Comparison of ENCODE assay signal across 8 cellular contexts in genomic region chr16:4328580-4329353, GRCh38. TPM values are rescaled to one million over a fixed set of nuclear protein-coding genes. Genes with fewer than 3 reads are reported as not detected.
A peak's percentile ranks its signal among the peaks of the same experiment; 100 is the strongest.
DNase-seq lines count a peak whose midpoint lies in the region; ATAC-seq and TF ChIP-seq lines count a peak whose summit lies in the region.

No MANE protein-coding gene starts in this region.

- H2AFZ ChIP-seq in osteoblast (ENCODE audit: low read length), result no peak overlapping the region

- ATAC-seq in foreskin keratinocyte (peak; percentile 5), GM21825 (IDR thresholded peaks at IDR 0.05; ENCODE audit: unreplicated experiment) (no peak), HG03571 (IDR thresholded peaks at IDR 0.05; ENCODE audit: unreplicated experiment) (no peak)

- DNase-seq in BE2C (no peak), RPMI7951 (ENCODE audit: low read depth) (peak; percentile 32), foreskin keratinocyte (no peak), osteoblast (ENCODE audit: insufficient read length, low spot score, missing footprints) (peak; percentile 94), HAP-1 (ENCODE audit: low spot score in 2 of 2) (no peak), foreskin melanocyte (no peak)

- H3K36me3 ChIP-seq in BE2C (no peaks in the 10 kb centered on the region), osteoblast (ENCODE audit: insufficient read depth, low read length) (peaks cover 5% of the 10 kb centered on the region), HAP-1 (replicated peaks) (peaks cover 4% of the 10 kb centered on the region)

- H4K20me1 ChIP-seq in osteoblast (ENCODE audit: insufficient read depth, low read length), result peaks cover 67% of the 10 kb centered on the region

- H3K27me3 ChIP-seq in BE2C (no peaks in the 10 kb centered on the region), foreskin keratinocyte (no peaks in the 10 kb centered on the region), osteoblast (ENCODE audit: insufficient read depth, low read length) (no peaks in the 10 kb centered on the region), HAP-1 (ENCODE audit: low read depth) (no peaks in the 10 kb centered on the region)

- peak overlapping the region; percentile 85 for H3K4me2 ChIP-seq in osteoblast (ENCODE audit: insufficient read depth, low read length)

- H3K27ac ChIP-seq in foreskin keratinocyte (no peak overlapping the region), osteoblast (ENCODE audit: low read depth, low read length) (peak overlapping the region; percentile 58)

- H3K79me2 ChIP-seq in osteoblast (ENCODE audit: insufficient read depth, low read length), result peaks cover 92% of the 10 kb centered on the region

- H3K4me3 ChIP-seq in BE2C (ENCODE audit: low read depth, low read length) (peak overlapping the region; percentile 65; the same call in 1 of the 2 replicates), osteoblast (ENCODE audit: insufficient read depth, low read length) (peak overlapping the region; percentile 70), HAP-1 (no peak overlapping the region)

- in situ Hi-C loops in HAP-1 (cut with MboI; ENCODE audit: low sequenced_read_pairs), result no loop called here

- TF ChIP-seq CTCF in BE2C (IDR thresholded peaks at IDR 0.05; ENCODE audit: low read depth, low read length) (no peak), foreskin keratinocyte (conservative IDR thresholded peaks at IDR 0.05) (no peak), osteoblast (IDR thresholded peaks at IDR 0.05; ENCODE audit: extremely low read depth, low read depth, low read length) (no peak)

- H3K4me1 ChIP-seq in BE2C, result peaks cover 12% of the 10 kb centered on the region
- no peaks in the 10 kb centered on the region for H3K4me1 ChIP-seq in foreskin keratinocyte
- peaks cover 25% of the 10 kb centered on the region for H3K4me1 ChIP-seq in osteoblast (ENCODE audit: insufficient read depth, low read length)
- peaks cover 7% of the 10 kb centered on the region for H3K4me1 ChIP-seq in HAP-1

- H3K9me3 ChIP-seq in BE2C (no peaks in the 10 kb centered on the region), osteoblast (ENCODE audit: low read depth, low read length) (no peaks in the 10 kb centered on the region), HAP-1 (no peaks in the 10 kb centered on the region)

RNA-seq across cellular contexts. Expression of gene GLIS2, which starts 12.9 kb away (rescaled TPM):
- 45.4 TPM for polyA plus RNA-seq in BE2C (2012; ENCODE audit: insufficient read depth, insufficient read length, low read depth)
- total RNA-seq in RPMI7951 (2014; rRNA removed; shearing (Covaris generic)), result 0.24 and 0.49 TPM in 2 replicates
- 5.0 and 5.3 TPM in 2 replicates for total RNA-seq in foreskin keratinocyte
- polyA plus RNA-seq in foreskin keratinocyte, result 9.5 TPM in 2 replicates
- 5.0 and 5.4 TPM in 2 replicates for total RNA-seq in osteoblast

RNA-seq across cellular contexts. Expression of gene PAM16, which starts 22.4 kb away (rescaled TPM):
- 216 TPM for polyA plus RNA-seq in BE2C (2012; ENCODE audit: insufficient read depth, insufficient read length, low read depth)
- 25.8 and 46.3 TPM in 2 replicates for total RNA-seq in RPMI7951 (2014; rRNA removed; shearing (Covaris generic))
- total RNA-seq in foreskin keratinocyte, result 42.8 and 49.2 TPM in 2 replicates
- 73.7 and 76.5 TPM in 2 replicates for polyA plus RNA-seq in foreskin keratinocyte
- 17.4 and 18.6 TPM in 2 replicates for total RNA-seq in osteoblast

RNA-seq across cellular contexts. Expression of gene VASN, which starts 42.9 kb away (rescaled TPM):
- polyA plus RNA-seq in BE2C (2012; ENCODE audit: insufficient read depth, insufficient read length, low read depth), result 147 TPM
- 23.1 and 28.3 TPM in 2 replicates for total RNA-seq in RPMI7951 (2014; rRNA removed; shearing (Covaris generic))
- total RNA-seq in foreskin keratinocyte (1.8 and 2.3 TPM in 2 replicates), osteoblast (202 and 217 TPM in 2 replicates)
- polyA plus RNA-seq in foreskin keratinocyte, result 1.5 and 2.0 TPM in 2 replicates

RNA-seq across cellular contexts. Expression of gene TFAP4, which starts 55.9 kb away (rescaled TPM):
- polyA plus RNA-seq in BE2C (2012; ENCODE audit: insufficient read depth, insufficient read length, low read depth), result 40.1 TPM
- 5.9 and 6.6 TPM in 2 replicates for total RNA-seq in RPMI7951 (2014; rRNA removed; shearing (Covaris generic))
- total RNA-seq in foreskin keratinocyte (13.7 and 19.7 TPM in 2 replicates), osteoblast (6.5 and 9.1 TPM in 2 replicates)
- polyA plus RNA-seq in foreskin keratinocyte, result 11.9 and 15.1 TPM in 2 replicates

Comparison
In these comparisons a context has a peak if more than half of its experiments do, and no peak if none do; other contexts are left out.
1. DNase-seq: peak in RPMI7951 (single experiment) and osteoblast (single experiment); none in BE2C (single experiment), foreskin keratinocyte (0 of 2), HAP-1 (0 of 2) and foreskin melanocyte (single experiment).